35 cellular contexts compared by ENCODE assay signal in genomic region chr4:156783963-156784362, GRCh38.
"Had no signal": no experiment of that assay in that cellular context is flagged by ENCODE, and none has a peak within 500 bp of the region (broad histone marks: within the 10 kb centered on the region; RNA-seq: fewer than 3 reads in every experiment).

No MANE protein-coding gene starts in this region.

- H3K36me3 Mint-ChIP-seq: activated CD4-positive, alpha-beta memory T cell treated with anti-CD3 and anti-CD28 coated beads for 36 hours; activated naive CD4-positive, alpha-beta T cell treated with anti-CD3 and anti-CD28 coated beads, Interleukin-2, amount 10 ng/mL, durations not matched to agents 7 days and 5 days; activated naive CD4-positive, alpha-beta T cell treated with anti-CD3 and anti-CD28 coated beads, Interleukin-2, amount 50 U/mL, for 24 hours; activated naive CD8-positive, alpha-beta T cell; activated naive CD8-positive, alpha-beta T cell treated with anti-CD3 and anti-CD28 coated beads, Interleukin-2, amount 10 ng/mL, durations not matched to agents 7 days and 5 days had no signal

- H3K4me3 ChIP-seq: ascending aorta, cardiac muscle cell had no signal

- H3K27me3 Mint-ChIP-seq: activated B cell treated with CpG ODN at 0.5 μM for 24 hours; activated CD4-positive, alpha-beta memory T cell treated with anti-CD3 and anti-CD28 coated beads for 36 hours; activated CD4-positive, alpha-beta T cell treated with anti-CD3 and anti-CD28 coated beads, Interleukin-2, amount 10 ng/mL, durations not matched to agents 24 days and 14 days; activated CD8-positive, alpha-beta T cell treated with anti-CD3 and anti-CD28 coated beads for 36 hours; activated naive CD4-positive, alpha-beta T cell treated with anti-CD3 and anti-CD28 coated beads, Interleukin-2, amount 10 ng/mL, durations not matched to agents 7 days and 5 days; activated naive CD4-positive, alpha-beta T cell treated with anti-CD3 and anti-CD28 coated beads, Interleukin-2, amount 50 U/mL, for 24 hours; activated naive CD8-positive, alpha-beta T cell; activated naive CD8-positive, alpha-beta T cell treated with anti-CD3 and anti-CD28 coated beads, Interleukin-2, amount 10 ng/mL, durations not matched to agents 7 days and 5 days; activated naive CD8-positive, alpha-beta T cell treated with anti-CD3 and anti-CD28 coated beads, Interleukin-2, amount 50 U/mL, for 24 hours; central memory CD8-positive, alpha-beta T cell had no signal

- H3K4me3 Mint-ChIP-seq: activated B cell treated with CpG ODN at 0.5 μM for 24 hours; activated CD4-positive, alpha-beta memory T cell treated with anti-CD3 and anti-CD28 coated beads for 36 hours; activated CD4-positive, alpha-beta T cell treated with anti-CD3 and anti-CD28 coated beads, Interleukin-2, amount 10 ng/mL, durations not matched to agents 24 days and 14 days; activated CD8-positive, alpha-beta T cell treated with anti-CD3 and anti-CD28 coated beads for 36 hours; activated naive CD4-positive, alpha-beta T cell treated with anti-CD3 and anti-CD28 coated beads, Interleukin-2, amount 10 ng/mL, durations not matched to agents 7 days and 5 days; activated naive CD4-positive, alpha-beta T cell treated with anti-CD3 and anti-CD28 coated beads, Interleukin-2, amount 50 U/mL, for 24 hours; activated naive CD8-positive, alpha-beta T cell; activated naive CD8-positive, alpha-beta T cell treated with anti-CD3 and anti-CD28 coated beads, Interleukin-2, amount 10 ng/mL, durations not matched to agents 7 days and 5 days; activated naive CD8-positive, alpha-beta T cell treated with anti-CD3 and anti-CD28 coated beads, Interleukin-2, amount 50 U/mL, for 24 hours; activated T-cell treated with anti-CD3 and anti-CD28 coated beads, Interleukin-2, amount 50 U/mL, for 4 hours; activated T-cell treated with anti-CD3 and anti-CD28 coated beads, Interleukin-2, amount 50 U/mL, for 72 hours; brain; central memory CD8-positive, alpha-beta T cell; T-helper 1 cell treated with Interleukin-12 subunit alpha and Interleukin-12 subunit beta and Interleukin-4 antibody, amounts not matched to agents 30 μg/mL and 1 μg/mL, for 36 hours; T-helper 2 cell treated with Interferon-gamma antibody and Interleukin-4, amounts not matched to agents 5 μg/mL and 100 μg/mL, for 36 hours had no signal

- H3K27ac Mint-ChIP-seq: activated B cell treated with CpG ODN at 0.5 μM for 24 hours; activated CD4-positive, alpha-beta memory T cell treated with anti-CD3 and anti-CD28 coated beads for 36 hours; activated CD4-positive, alpha-beta T cell treated with anti-CD3 and anti-CD28 coated beads, Interleukin-2, amount 10 ng/mL, durations not matched to agents 24 days and 14 days; activated CD8-positive, alpha-beta T cell treated with anti-CD3 and anti-CD28 coated beads for 36 hours; activated naive CD4-positive, alpha-beta T cell treated with anti-CD3 and anti-CD28 coated beads, Interleukin-2, amount 10 ng/mL, durations not matched to agents 7 days and 5 days; activated naive CD4-positive, alpha-beta T cell treated with anti-CD3 and anti-CD28 coated beads, Interleukin-2, amount 50 U/mL, for 24 hours; activated naive CD8-positive, alpha-beta T cell; activated naive CD8-positive, alpha-beta T cell treated with anti-CD3 and anti-CD28 coated beads, Interleukin-2, amount 10 ng/mL, durations not matched to agents 7 days and 5 days; activated naive CD8-positive, alpha-beta T cell treated with anti-CD3 and anti-CD28 coated beads, Interleukin-2, amount 50 U/mL, for 24 hours; activated T-cell treated with anti-CD3 and anti-CD28 coated beads, Interleukin-2, amount 50 U/mL, for 72 hours; activated T-helper 2 cell treated with anti-CD3 and anti-CD28 coated beads, Interferon-gamma antibody, Interleukin-2, Interleukin-4, amounts not matched to agents 10 μg/mL and 5 μg/mL and 100 μg/mL, durations not matched to agents 14 hours and 24 hours and 36 hours; brain; T-helper 1 cell treated with Interleukin-12 subunit alpha and Interleukin-12 subunit beta and Interleukin-4 antibody, amounts not matched to agents 30 μg/mL and 1 μg/mL, for 36 hours; T-helper 2 cell treated with Interferon-gamma antibody and Interleukin-4, amounts not matched to agents 5 μg/mL and 100 μg/mL, for 36 hours had no signal

- ATAC-seq: activated CD8-positive, alpha-beta T cell treated with anti-CD3 and anti-CD28 coated beads for 36 hours; activated naive CD8-positive, alpha-beta T cell treated with anti-CD3 and anti-CD28 coated beads, Interleukin-2, amount 50 U/mL, for 24 hours; activated T-cell treated with anti-CD3 and anti-CD28 coated beads, Interleukin-2, amount 50 U/mL, for 4 hours; activated T-cell treated with anti-CD3 and anti-CD28 coated beads, Interleukin-2, amount 50 U/mL, for 72 hours had no signal

- H3K4me1 Mint-ChIP-seq: activated B cell treated with CpG ODN at 0.5 μM for 24 hours; activated CD4-positive, alpha-beta T cell treated with anti-CD3 and anti-CD28 coated beads, Interleukin-2, amount 10 ng/mL, durations not matched to agents 24 days and 14 days; activated naive CD4-positive, alpha-beta T cell treated with anti-CD3 and anti-CD28 coated beads, Interleukin-2, amount 10 ng/mL, durations not matched to agents 7 days and 5 days; activated naive CD4-positive, alpha-beta T cell treated with anti-CD3 and anti-CD28 coated beads, Interleukin-2, amount 50 U/mL, for 24 hours; activated naive CD8-positive, alpha-beta T cell treated with anti-CD3 and anti-CD28 coated beads, Interleukin-2, amount 10 ng/mL, durations not matched to agents 7 days and 5 days; activated naive CD8-positive, alpha-beta T cell treated with anti-CD3 and anti-CD28 coated beads, Interleukin-2, amount 50 U/mL, for 24 hours; central memory CD8-positive, alpha-beta T cell had no signal

- H3K27ac ChIP-seq: ascending aorta, cardiac muscle cell, VCaP had no signal

- H3K9me3 ChIP-seq: ascending aorta had no signal

- H3K36me3 ChIP-seq: ascending aorta, cardiac muscle cell had no signal

- H3K9me3 Mint-ChIP-seq: activated CD4-positive, alpha-beta memory T cell treated with anti-CD3 and anti-CD28 coated beads for 36 hours; activated CD4-positive, alpha-beta T cell treated with anti-CD3 and anti-CD28 coated beads, Interleukin-2, amount 10 ng/mL, durations not matched to agents 24 days and 14 days; activated naive CD8-positive, alpha-beta T cell treated with anti-CD3 and anti-CD28 coated beads, Interleukin-2, amount 10 ng/mL, durations not matched to agents 7 days and 5 days; T-helper 2 cell treated with Interferon-gamma antibody and Interleukin-4, amounts not matched to agents 5 μg/mL and 100 μg/mL, for 36 hours had no signal

- DNase-seq: activated B cell treated with CpG ODN at 0.5 μM for 24 hours; activated CD4-positive, alpha-beta memory T cell treated with anti-CD3 and anti-CD28 coated beads for 36 hours; activated CD4-positive, alpha-beta T cell treated with anti-CD3 and anti-CD28 coated beads for 4 hours; activated CD4-positive, alpha-beta T cell treated with anti-CD3 and anti-CD28 coated beads, Interleukin-2, amount 10 ng/mL, durations not matched to agents 24 days and 14 days; activated CD4-positive, alpha-beta T cell treated with anti-CD3 and anti-CD28 coated beads, Interleukin-2, amount 50 U/mL, for 1 hour; activated CD4-positive, alpha-beta T cell treated with anti-CD3 and anti-CD28 coated beads, Interleukin-2, amount 50 U/mL, for 4 hours; activated CD8-positive, alpha-beta memory T cell treated with anti-CD3 and anti-CD28 coated beads, Interleukin-2, amount 50 U/mL, for 4 hours; activated CD8-positive, alpha-beta T cell treated with anti-CD3 and anti-CD28 coated beads for 36 hours; activated effector memory CD4-positive, alpha-beta T cell treated with Interleukin-2 at 50 U/mL for 16 hours; activated gamma-delta T cell; activated naive CD4-positive, alpha-beta T cell treated with anti-CD3 and anti-CD28 coated beads, Interleukin-2, amount 10 ng/mL, durations not matched to agents 7 days and 5 days; activated naive CD4-positive, alpha-beta T cell treated with Interleukin-2 at 50 U/mL for 16 hours; activated naive CD8-positive, alpha-beta T cell treated with anti-CD3 and anti-CD28 coated beads, Interleukin-2, amount 10 ng/mL, durations not matched to agents 7 days and 5 days; activated naive CD8-positive, alpha-beta T cell treated with anti-CD3 and anti-CD28 coated beads, Interleukin-2, amount 50 U/mL, for 24 hours; activated T-cell treated with anti-CD3 and anti-CD28 coated beads for 4 hours; activated T-cell treated with anti-CD3 and anti-CD28 coated beads, Interleukin-2, amount 50 U/mL, for 1 hour; activated T-cell treated with anti-CD3 and anti-CD28 coated beads, Interleukin-2, amount 50 U/mL, for 4 hours; activated T-cell treated with anti-CD3 and anti-CD28 coated beads, Interleukin-2, amount 50 U/mL, for 72 hours; amygdala; anterior cingulate cortex; caudate nucleus; cerebellar nuclear complex; T-helper 1 cell; T-helper 2 cell; T-helper 9 cell had no signal

- H3K27me3 ChIP-seq: ascending aorta, cardiac muscle cell had no signal
